Comparison of ENCODE assay signal across 9 cellular contexts in the genomic region with DNA sequence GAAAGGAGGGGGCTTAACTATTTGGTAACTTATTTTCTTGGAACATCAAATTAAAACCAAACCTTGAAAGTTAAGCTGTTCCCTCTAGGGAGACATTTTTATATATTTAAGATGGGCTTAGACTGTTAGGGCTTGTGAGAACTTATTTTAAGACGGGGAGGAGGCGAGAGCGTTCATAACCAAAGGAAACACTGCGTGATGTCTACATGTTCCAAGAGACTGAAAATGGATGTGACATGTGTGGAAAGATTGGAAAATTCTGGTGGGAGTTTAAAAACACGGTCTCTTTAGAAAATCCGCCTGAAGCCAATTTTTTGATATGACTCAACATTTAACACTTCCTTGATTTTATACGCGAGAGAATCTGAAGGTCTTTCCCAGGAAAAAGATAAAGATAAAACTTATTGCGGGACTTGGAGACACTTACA. TPM values are rescaled to one million over a fixed set of nuclear protein-coding genes. Genes with fewer than 3 reads are reported as not detected.
DNase-seq lines count a peak whose midpoint lies in the region; ATAC-seq and TF ChIP-seq lines count a peak whose summit lies in the region.
"Had no signal": no experiment of that assay in that cellular context is flagged by ENCODE, and none has a peak within 500 bp of the region (broad histone marks: within the 10 kb centered on the region; RNA-seq: fewer than 3 reads in every experiment).

No MANE protein-coding gene starts in this region.

- no peak for TF ChIP-seq EP300 in stomach (IDR thresholded peaks at IDR 0.05)

- WGBS in stomach, 5 donors, result 0% methylated on average over 9 of the region's 9 CpGs

- H3K4me3 Mint-ChIP-seq in activated T-cell treated with anti-CD3 and anti-CD28 coated beads, Interleukin-2, amount 50 U/mL, for 72 hours, result peak overlapping the region; percentile 99 to 100

- H3K4me1 ChIP-seq in adipocyte (ENCODE audit: control insufficient read depth, insufficient read depth, low read length), result peaks cover 39% of the 10 kb centered on the region
- peaks cover 52 to 78% (median 70%) of the 10 kb centered on the region in 4 donors for H3K4me1 ChIP-seq in stomach

- H3K9ac ChIP-seq in adipocyte (ENCODE audit: low read length), result peak overlapping the region; percentile 98

- intact Hi-C loops in stomach (cut with DNase I; ENCODE audit: low total_unique reads), result no loop called here

- DNase-seq in activated T-cell treated with anti-CD3 and anti-CD28 coated beads, Interleukin-2, amount 50 U/mL, for 72 hours, result no peak
- no peak for DNase-seq in activated T-cell treated with anti-CD3 and anti-CD28 coated beads for 4 hours
- DNase-seq in adipocyte (ENCODE audit: low read depth), result peak; percentile 78
- DNase-seq in stomach, result no peak
- DNase-seq in NAMALWA (ENCODE audit: low spot score), result no peak

- peak overlapping the region; percentile 97 to 100 (median 99) for H3K27ac ChIP-seq in stomach

- no peak for TF ChIP-seq CTCF in stomach (IDR thresholded peaks at IDR 0.05)

- ATAC-seq in activated T-cell treated with anti-CD3 and anti-CD28 coated beads, Interleukin-2, amount 50 U/mL, for 72 hours (replicated peaks in 1 of 2), result no peak
- ATAC-seq in GM18505 (IDR thresholded peaks at IDR 0.05; ENCODE audit: unreplicated experiment) (no peak), GM21423 (IDR thresholded peaks at IDR 0.05; ENCODE audit: unreplicated experiment) (no peak)

- H3K27me3 ChIP-seq in adipocyte (replicated peaks; ENCODE audit: control insufficient read depth, insufficient read depth, low read length), result no peaks in the 10 kb centered on the region
- H3K27me3 ChIP-seq in stomach, result no peaks in the 10 kb centered on the region

- H3K4me1 Mint-ChIP-seq in activated T-cell treated with anti-CD3 and anti-CD28 coated beads, Interleukin-2, amount 50 U/mL, for 72 hours (ENCODE audit: low read depth), result peaks cover 73% of the 10 kb centered on the region

- H3K4me3 ChIP-seq in adipocyte (ENCODE audit: low read length), result peak overlapping the region; percentile 96
- H3K4me3 ChIP-seq in iPS-18c (ENCODE audit: insufficient read depth, low read depth, low read length), result peak overlapping the region; percentile 61
- H3K4me3 ChIP-seq in stomach, result peak overlapping the region; percentile 65 to 80 (median 72)

- peak overlapping the region; percentile 99 for H3K27ac Mint-ChIP-seq in activated T-cell treated with anti-CD3 and anti-CD28 coated beads, Interleukin-2, amount 50 U/mL, for 72 hours

- H3K9me3 Mint-ChIP-seq in activated T-cell treated with anti-CD3 and anti-CD28 coated beads, Interleukin-2, amount 50 U/mL, for 72 hours, result no peaks in the 10 kb centered on the region

- no peak for TF ChIP-seq POLR2A in stomach (IDR thresholded peaks at IDR 0.05)
- TF ChIP-seq POLR2A in GM18505 (IDR thresholded peaks at IDR 0.05; ENCODE audit: borderline replicate concordance, extremely low read depth, insufficient read depth, insufficient read length), result no peak

- H3K36me3 Mint-ChIP-seq in activated T-cell treated with anti-CD3 and anti-CD28 coated beads, Interleukin-2, amount 50 U/mL, for 72 hours (ENCODE audit: insufficient read depth in 2 of 2), result peaks cover 10 to 31% of the 10 kb centered on the region in 2 donors

- no peaks in the 10 kb centered on the region for H3K9me3 ChIP-seq in adipocyte (ENCODE audit: control insufficient read depth, low read length)
- no peaks in the 10 kb centered on the region for H3K9me3 ChIP-seq in iPS-18c (ENCODE audit: control insufficient read depth, insufficient read depth, low read length)
- H3K9me3 ChIP-seq in stomach, result no peaks in the 10 kb centered on the region

- H3K36me3 ChIP-seq in adipocyte (ENCODE audit: control insufficient read depth, insufficient read depth, low read length, severe bottlenecking) (peaks cover 35% of the 10 kb centered on the region), stomach (peaks cover 8 to 26% (median 21%) of the 10 kb centered on the region in 4 donors)

- H3K27me3 Mint-ChIP-seq in activated T-cell treated with anti-CD3 and anti-CD28 coated beads, Interleukin-2, amount 50 U/mL, for 72 hours (ENCODE audit: low read depth), result no peaks in the 10 kb centered on the region

RNA-seq across cellular contexts. Expression of gene PNRC2, which starts 0.7 kb away (rescaled TPM):
- total RNA-seq in activated T-cell treated with anti-CD3 and anti-CD28 coated beads, Interleukin-2, amount 50 U/mL, for 72 hours, result 100 to 1,000 TPM; 187 to 196 TPM
- total RNA-seq in stomach, result 100 to 1,000 TPM in 1 of 5 donors, 10 to 100 TPM in 4; 38.5 to 181 (median 66.6) TPM
- polyA plus RNA-seq in stomach, result 100 to 1,000 TPM in 2 of 3 donors, 10 to 100 TPM in 1; 59.3 to 172 (median 103) TPM

RNA-seq across cellular contexts. Expression of gene SRSF10, which starts 19.8 kb away (rescaled TPM):
- total RNA-seq in activated T-cell treated with anti-CD3 and anti-CD28 coated beads, Interleukin-2, amount 50 U/mL, for 72 hours, result 100 to 1,000 TPM; 217 to 264 TPM
- total RNA-seq in stomach, result 100 to 1,000 TPM in 4 of 5 donors, 10 to 100 TPM in 1; 60.7 to 285 (median 136) TPM
- polyA plus RNA-seq in stomach, result 10 to 100 TPM; 41.7 to 54.9 (median 43.3) TPM

RNA-seq across cellular contexts. Expression of gene CNR2, which starts 47.1 kb away (rescaled TPM):
- total RNA-seq in activated T-cell treated with anti-CD3 and anti-CD28 coated beads, Interleukin-2, amount 50 U/mL, for 72 hours, result under 1 TPM; 0.35 to 0.72 TPM
- under 1 TPM in 1 of 5 donors, not detected in 4; 0.18 TPM for total RNA-seq in stomach
- under 1 TPM in 1 of 3 donors, not detected in 2; 0.23 TPM for polyA plus RNA-seq in stomach
- total RNA-seq: glomerular endothelial cell had no signal
